In genomic region chr3:151166161-151166560, GRCh38 we compare ENCODE assay signal across 18 cellular contexts. TPM values are rescaled to one million over a fixed set of nuclear protein-coding genes. Genes with fewer than 3 reads are reported as not detected.
DNase-seq lines count a peak whose midpoint lies in the region; ATAC-seq, FAIRE-seq and TF ChIP-seq lines count a peak whose summit lies in the region.
"Had no signal": no experiment of that assay in that cellular context is flagged by ENCODE, and none has a peak within 500 bp of the region (broad histone marks: within the 10 kb centered on the region; RNA-seq: fewer than 3 reads in every experiment).

No MANE protein-coding gene starts in this region.

- DNase-seq in GM12864 (ENCODE audit: low read depth) = no peak
- peak; percentile 8 for DNase-seq in bronchial epithelial cell (ENCODE audit: low read depth)
- DNase-seq in neural progenitor cell (ENCODE audit: low spot score) = no peak
- no peak for DNase-seq in RCC 7860 (ENCODE audit: low spot score)
- no peak for DNase-seq in GOT3 (lab: John Stamatoyannopoulos, UW)
- DNase-seq in activated naive CD8-positive, alpha-beta T cell treated with anti-CD3 and anti-CD28 coated beads, Interleukin-2, amount 50 U/mL, for 24 hours = no peak
- DNase-seq: central memory CD4-positive, alpha-beta T cell; COR-L47; kidney; NCI-H1048; NCI-H226; PC-9; stimulated activated CD8-positive, alpha-beta memory T cell treated with anti-CD3 and anti-CD28 coated beads, Interleukin-4, amount 100 ng/mL, for 48 hours had no signal

- H3K79me2 ChIP-seq in Loucy (ENCODE audit: insufficient read depth, low read length) (no peaks in the 10 kb centered on the region), neural progenitor cell (ENCODE audit: low read depth) (no peaks in the 10 kb centered on the region)

- H3K36me3 ChIP-seq in Loucy (ENCODE audit: insufficient read depth, low read length) (peaks cover 65% of the 10 kb centered on the region), bronchial epithelial cell (ENCODE audit: control insufficient read depth, insufficient read depth, low read length) (no peaks in the 10 kb centered on the region), neural progenitor cell (no peaks in the 10 kb centered on the region)
- H3K36me3 ChIP-seq: prostate gland had no signal

- H3K27me3 ChIP-seq in Loucy (ENCODE audit: insufficient read depth, low read length, poor library complexity, severe bottlenecking) = no peaks in the 10 kb centered on the region
- H3K27me3 ChIP-seq in bronchial epithelial cell (ENCODE audit: control insufficient read depth, insufficient read depth, low read length) = no peaks in the 10 kb centered on the region
- H3K27me3 ChIP-seq in neural progenitor cell = no peaks in the 10 kb centered on the region

- TF ChIP-seq CTCF in GM12864 (IDR thresholded peaks at IDR 0.05; ENCODE audit: low read depth, low read length, missing control alignments) (peak; percentile 11), Loucy (conservative IDR thresholded peaks at IDR 0.05; ENCODE audit: low read length) (peak; percentile 50), bronchial epithelial cell (IDR thresholded peaks at IDR 0.05; ENCODE audit: insufficient read depth, low read length, severe bottlenecking) (peak; percentile 4), neural progenitor cell (IDR thresholded peaks at IDR 0.05) (peak; percentile 32)

- peaks cover 7% of the 10 kb centered on the region for H3K4me1 Mint-ChIP-seq in neural progenitor cell
- peaks cover 29% of the 10 kb centered on the region for H3K4me1 Mint-ChIP-seq in activated naive CD8-positive, alpha-beta T cell treated with anti-CD3 and anti-CD28 coated beads, Interleukin-2, amount 50 U/mL, for 24 hours

- H3K4me1 ChIP-seq in Loucy (ENCODE audit: insufficient read depth, low read length, poor library complexity, severe bottlenecking) (peaks cover 15% of the 10 kb centered on the region), neural progenitor cell (no peaks in the 10 kb centered on the region)
- H3K4me1 ChIP-seq: prostate gland had no signal

- no peaks in the 10 kb centered on the region for H3K9me3 Mint-ChIP-seq in neural progenitor cell
- no peaks in the 10 kb centered on the region for H3K9me3 Mint-ChIP-seq in activated naive CD8-positive, alpha-beta T cell treated with anti-CD3 and anti-CD28 coated beads, Interleukin-2, amount 50 U/mL, for 24 hours
- H3K9me3 Mint-ChIP-seq: activated naive CD4-positive, alpha-beta T cell treated with anti-CD3 and anti-CD28 coated beads, Interleukin-2, amount 50 U/mL, for 24 hours had no signal

- no peaks in the 10 kb centered on the region for H3K9me2 ChIP-seq in Loucy (replicated peaks; ENCODE audit: low read depth, low read length)

- H3K27me3 Mint-ChIP-seq in neural progenitor cell (ENCODE audit: insufficient read depth, low read depth) = no peaks in the 10 kb centered on the region
- H3K27me3 Mint-ChIP-seq in activated naive CD8-positive, alpha-beta T cell treated with anti-CD3 and anti-CD28 coated beads, Interleukin-2, amount 50 U/mL, for 24 hours = peaks cover 2% of the 10 kb centered on the region
- H3K27me3 Mint-ChIP-seq: activated naive CD4-positive, alpha-beta T cell treated with anti-CD3 and anti-CD28 coated beads, Interleukin-2, amount 50 U/mL, for 24 hours had no signal

- H3K27ac Mint-ChIP-seq in neural progenitor cell = no peak overlapping the region
- no peak overlapping the region for H3K27ac Mint-ChIP-seq in activated naive CD8-positive, alpha-beta T cell treated with anti-CD3 and anti-CD28 coated beads, Interleukin-2, amount 50 U/mL, for 24 hours
- H3K27ac Mint-ChIP-seq: activated naive CD4-positive, alpha-beta T cell treated with anti-CD3 and anti-CD28 coated beads, Interleukin-2, amount 50 U/mL, for 24 hours had no signal

- H4K20me1 ChIP-seq in Loucy (ENCODE audit: insufficient read depth, low read length, poor library complexity, severe bottlenecking) (no peaks in the 10 kb centered on the region), neural progenitor cell (ENCODE audit: low read depth) (no peaks in the 10 kb centered on the region)

- FAIRE-seq in bronchial epithelial cell (lab: Jason Lieb, UNC) (no peak), RCC 7860 (lab: Jason Lieb, UNC) (no peak)
- FAIRE-seq: endometrium, kidney had no signal

- H3K4me2 ChIP-seq in Loucy (ENCODE audit: low read depth, low read length, poor library complexity, severe bottlenecking) (no peak overlapping the region), neural progenitor cell (no peak overlapping the region)
- H3K4me2 ChIP-seq: PC-9 had no signal

- H3K4me3 ChIP-seq in GM12864 (ENCODE audit: low read depth, low read length) (no peak overlapping the region), Loucy (ENCODE audit: low read length, poor library complexity, severe bottlenecking) (no peak overlapping the region), bronchial epithelial cell (ENCODE audit: low read depth, low read length) (no peak overlapping the region), neural progenitor cell (no peak overlapping the region)
- H3K4me3 ChIP-seq: PC-9, prostate gland had no signal

- no peak overlapping the region for H3K27ac ChIP-seq in neural progenitor cell
- H3K27ac ChIP-seq: PC-9, prostate gland had no signal

- no peak overlapping the region for H2AFZ ChIP-seq in Loucy (ENCODE audit: low read length)
- no peak overlapping the region for H2AFZ ChIP-seq in neural progenitor cell (replicated peaks)
- H2AFZ ChIP-seq: PC-9 had no signal

- H3K9me3 ChIP-seq in Loucy (ENCODE audit: insufficient read depth, low read depth, low read length) (no peaks in the 10 kb centered on the region), neural progenitor cell (ENCODE audit: low read depth) (no peaks in the 10 kb centered on the region)
- H3K9me3 ChIP-seq: prostate gland had no signal

- H3K36me3 Mint-ChIP-seq in neural progenitor cell = peaks cover 11% of the 10 kb centered on the region
- H3K36me3 Mint-ChIP-seq in activated naive CD8-positive, alpha-beta T cell treated with anti-CD3 and anti-CD28 coated beads, Interleukin-2, amount 50 U/mL, for 24 hours (ENCODE audit: low read depth) = no peaks in the 10 kb centered on the region
- H3K36me3 Mint-ChIP-seq: activated naive CD4-positive, alpha-beta T cell treated with anti-CD3 and anti-CD28 coated beads, Interleukin-2, amount 50 U/mL, for 24 hours had no signal

- H3K9ac ChIP-seq in Loucy (ENCODE audit: low read depth, low read length, poor library complexity, severe bottlenecking) = no peak overlapping the region
- H3K9ac ChIP-seq in neural progenitor cell = no peak overlapping the region

- no peak overlapping the region for H3K4me3 Mint-ChIP-seq in neural progenitor cell
- no peak overlapping the region for H3K4me3 Mint-ChIP-seq in activated naive CD8-positive, alpha-beta T cell treated with anti-CD3 and anti-CD28 coated beads, Interleukin-2, amount 50 U/mL, for 24 hours
- H3K4me3 Mint-ChIP-seq: activated naive CD4-positive, alpha-beta T cell treated with anti-CD3 and anti-CD28 coated beads, Interleukin-2, amount 50 U/mL, for 24 hours had no signal

- no peak for ATAC-seq in activated naive CD8-positive, alpha-beta T cell treated with anti-CD3 and anti-CD28 coated beads, Interleukin-2, amount 50 U/mL, for 24 hours
- ATAC-seq: activated CD4-positive, CD25-positive, alpha-beta regulatory T cell treated with anti-CD3 and anti-CD28 coated beads, Interleukin-2, amount 50 U/mL, for 24 hours had no signal

- no peaks in the 10 kb centered on the region for H3F3A ChIP-seq in Loucy (ENCODE audit: low read depth)
- H3F3A ChIP-seq in neural progenitor cell (ENCODE audit: low read depth) = no peaks in the 10 kb centered on the region

RNA-seq across cellular contexts. Expression of gene GPR171, which starts 36.9 kb away (rescaled TPM):
- total RNA-seq in bronchial epithelial cell (not detected in 2 replicates), neural progenitor cell (ENCODE audit: low replicate concordance) (not detected in 2 replicates)
- total RNA-seq: PC-9 had no signal
